18 cellular contexts compared by ENCODE assay signal in the genomic region with DNA sequence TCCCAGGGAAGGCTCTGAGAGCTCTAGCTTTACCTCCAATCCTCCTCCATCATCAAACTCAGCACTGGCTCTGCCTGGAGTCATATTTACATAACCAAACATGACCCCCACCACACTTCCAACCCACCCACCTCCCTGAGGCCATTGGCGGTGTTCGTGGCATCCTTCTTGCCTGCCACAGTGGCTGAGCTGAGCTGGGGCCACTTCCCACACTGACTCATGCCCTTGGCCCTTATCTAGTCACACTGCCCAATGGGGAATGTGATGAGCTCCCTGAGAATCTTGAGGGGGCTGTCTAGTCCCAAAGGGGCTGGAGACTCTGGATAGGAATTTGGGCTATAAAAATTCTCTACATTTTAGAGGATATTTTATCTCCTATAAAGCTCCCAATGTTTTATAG.
DNase-seq lines count a peak whose midpoint lies in the region; ATAC-seq, FAIRE-seq and TF ChIP-seq lines count a peak whose summit lies in the region.
"Had no signal": no experiment of that assay in that cellular context is flagged by ENCODE, and none has a peak within 500 bp of the region (broad histone marks: within the 10 kb centered on the region; RNA-seq: fewer than 3 reads in every experiment).

No MANE protein-coding gene starts in this region.

- no peaks in the 10 kb centered on the region for H3K9me3 Mint-ChIP-seq in T-helper 2 cell treated with Interferon-gamma antibody and Interleukin-4, amounts not matched to agents 5 μg/mL and 100 μg/mL, for 36 hours
- H3K9me3 Mint-ChIP-seq: activated naive CD4-positive, alpha-beta T cell treated with anti-CD3 and anti-CD28 coated beads, Interleukin-2, amount 10 ng/mL, durations not matched to agents 7 days and 5 days; HFFc6 had no signal

- H3K36me3 ChIP-seq in GM23248 (ENCODE audit: low read depth) (no peaks in the 10 kb centered on the region), BE2C (no peaks in the 10 kb centered on the region)
- H3K36me3 ChIP-seq: left ventricle myocardium inferior, suprapubic skin had no signal

- no peak overlapping the region for H3K4me3 Mint-ChIP-seq in T-helper 2 cell treated with Interferon-gamma antibody and Interleukin-4, amounts not matched to agents 5 μg/mL and 100 μg/mL, for 36 hours
- H3K4me3 Mint-ChIP-seq: activated naive CD4-positive, alpha-beta T cell treated with anti-CD3 and anti-CD28 coated beads, Interleukin-2, amount 10 ng/mL, durations not matched to agents 7 days and 5 days; HFFc6 had no signal

- H3K9me2 ChIP-seq in GM23248 (ENCODE audit: insufficient read depth) = no peaks in the 10 kb centered on the region

- H3K36me3 Mint-ChIP-seq in T-helper 2 cell treated with Interferon-gamma antibody and Interleukin-4, amounts not matched to agents 5 μg/mL and 100 μg/mL, for 36 hours (ENCODE audit: low read depth) = no peaks in the 10 kb centered on the region
- H3K36me3 Mint-ChIP-seq: activated naive CD4-positive, alpha-beta T cell treated with anti-CD3 and anti-CD28 coated beads, Interleukin-2, amount 10 ng/mL, durations not matched to agents 7 days and 5 days had no signal

- H3K4me2 ChIP-seq in GM23248 (ENCODE audit: unreplicated experiment) = no peak overlapping the region

- no peak for FAIRE-seq in D721Med (lab: Jason Lieb, UNC)

- no peak overlapping the region for H3K27ac Mint-ChIP-seq in T-helper 2 cell treated with Interferon-gamma antibody and Interleukin-4, amounts not matched to agents 5 μg/mL and 100 μg/mL, for 36 hours
- H3K27ac Mint-ChIP-seq: HFFc6 had no signal

- no peak for ATAC-seq in foreskin keratinocyte

- TF ChIP-seq CTCF in D721Med (IDR thresholded peaks at IDR 0.05; ENCODE audit: insufficient read depth, missing control alignments) (no peak), BE2C (IDR thresholded peaks at IDR 0.05; ENCODE audit: low read depth, low read length) (no peak), foreskin keratinocyte (conservative IDR thresholded peaks at IDR 0.05) (no peak)

- in situ Hi-C loops in GM23248 (cut with MboI) = no loop called here

- H3K27me3 Mint-ChIP-seq in T-helper 2 cell treated with Interferon-gamma antibody and Interleukin-4, amounts not matched to agents 5 μg/mL and 100 μg/mL, for 36 hours (ENCODE audit: low read depth) = no peaks in the 10 kb centered on the region
- H3K27me3 Mint-ChIP-seq: activated naive CD4-positive, alpha-beta T cell treated with anti-CD3 and anti-CD28 coated beads, Interleukin-2, amount 10 ng/mL, durations not matched to agents 7 days and 5 days had no signal

- no peaks in the 10 kb centered on the region for H3K27me3 ChIP-seq in GM23248 (replicated peaks; ENCODE audit: insufficient read depth)
- H3K27me3 ChIP-seq in BE2C = no peaks in the 10 kb centered on the region
- H3K27me3 ChIP-seq in foreskin keratinocyte = no peaks in the 10 kb centered on the region
- H3K27me3 ChIP-seq: suprapubic skin had no signal

- WGBS in GM23248 (ENCODE audit: low coverage in 1 of 2, low lambda C conversion rate in 2 of 2, missing lambda C conversion rate in 2 of 2), 2 experiments = 42 to 58% methylated on average over 2 of the region's 2 CpGs

- H3K27ac ChIP-seq in GM23248 (no peak overlapping the region), foreskin keratinocyte (no peak overlapping the region)
- H3K27ac ChIP-seq: left ventricle myocardium inferior, RWPE1, suprapubic skin had no signal

- no peak overlapping the region for H3K9ac ChIP-seq in GM23248

- peaks cover 8% of the 10 kb centered on the region for H3K4me1 ChIP-seq in GM23248 (ENCODE audit: insufficient read depth)
- no peaks in the 10 kb centered on the region; the same call in 1 of the 2 replicates for H3K4me1 ChIP-seq in BE2C
- no peaks in the 10 kb centered on the region for H3K4me1 ChIP-seq in foreskin keratinocyte

- H2AFZ ChIP-seq in GM23248 = no peak overlapping the region

- H3K4me1 Mint-ChIP-seq in T-helper 2 cell treated with Interferon-gamma antibody and Interleukin-4, amounts not matched to agents 5 μg/mL and 100 μg/mL, for 36 hours (ENCODE audit: low read depth) = peaks cover 75% of the 10 kb centered on the region

- no peaks in the 10 kb centered on the region for H3K9me3 ChIP-seq in GM23248 (ENCODE audit: low read depth)
- no peaks in the 10 kb centered on the region for H3K9me3 ChIP-seq in BE2C
- H3K9me3 ChIP-seq: left ventricle myocardium inferior, suprapubic skin had no signal

- no peak overlapping the region for H3K4me3 ChIP-seq in GM23248
- no peak overlapping the region for H3K4me3 ChIP-seq in BE2C (ENCODE audit: low read depth, low read length)
- H3K4me3 ChIP-seq: left ventricle myocardium inferior, suprapubic skin had no signal

- H3F3A ChIP-seq in GM23248 (ENCODE audit: insufficient read depth) = no peaks in the 10 kb centered on the region

- DNase-seq in SIG-M5 treated with dmso at 0.1 percent for 504 hours (lab: John Stamatoyannopoulos, UW; ENCODE audit: unreplicated experiment) = peak; percentile 26
- no peak for DNase-seq in SIG-M5 (lab: John Stamatoyannopoulos, UW)
- peak; percentile 46 for DNase-seq in GM23248
- DNase-seq in T-helper 2 cell treated with Interferon-gamma antibody and Interleukin-4, amounts not matched to agents 5 μg/mL and 100 μg/mL, for 36 hours (ENCODE audit: low spot score) = peak; percentile 31
- peak; percentile 42 for DNase-seq in kidney tubule cell (ENCODE audit: low spot score)
- no peak for DNase-seq in D721Med (ENCODE audit: insufficient read length, low spot score)
- no peak for DNase-seq in BE2C
- DNase-seq in foreskin keratinocyte = no peak
- DNase-seq: 8988T; activated naive CD4-positive, alpha-beta T cell treated with anti-CD3 and anti-CD28 coated beads, Interleukin-2, amount 10 ng/mL, durations not matched to agents 7 days and 5 days; COR-L47; HFFc6; Kasumi-1; left ventricle myocardium inferior; NCI-H1930; NCI-H510A treated with DMSO at 0.1 percent for 48 hours had no signal

- no peaks in the 10 kb centered on the region for H3K79me2 ChIP-seq in GM23248 (ENCODE audit: insufficient read depth)

- H4K20me1 ChIP-seq in GM23248 (ENCODE audit: insufficient read depth) = no peaks in the 10 kb centered on the region

Comparison
In these comparisons a context has a peak if more than half of its experiments do, and no peak if none do; other contexts are left out.
1. DNase-seq: peak in SIG-M5 treated with dmso at 0.1 percent for 504 hours (single experiment), GM23248 (single experiment), T-helper 2 cell treated with Interferon-gamma antibody and Interleukin-4, amounts not matched to agents 5 μg/mL and 100 μg/mL, for 36 hours (single experiment) and kidney tubule cell (single experiment); none in SIG-M5 (single experiment), D721Med (single experiment), BE2C (single experiment) and foreskin keratinocyte (0 of 2).